In the genomic region with DNA sequence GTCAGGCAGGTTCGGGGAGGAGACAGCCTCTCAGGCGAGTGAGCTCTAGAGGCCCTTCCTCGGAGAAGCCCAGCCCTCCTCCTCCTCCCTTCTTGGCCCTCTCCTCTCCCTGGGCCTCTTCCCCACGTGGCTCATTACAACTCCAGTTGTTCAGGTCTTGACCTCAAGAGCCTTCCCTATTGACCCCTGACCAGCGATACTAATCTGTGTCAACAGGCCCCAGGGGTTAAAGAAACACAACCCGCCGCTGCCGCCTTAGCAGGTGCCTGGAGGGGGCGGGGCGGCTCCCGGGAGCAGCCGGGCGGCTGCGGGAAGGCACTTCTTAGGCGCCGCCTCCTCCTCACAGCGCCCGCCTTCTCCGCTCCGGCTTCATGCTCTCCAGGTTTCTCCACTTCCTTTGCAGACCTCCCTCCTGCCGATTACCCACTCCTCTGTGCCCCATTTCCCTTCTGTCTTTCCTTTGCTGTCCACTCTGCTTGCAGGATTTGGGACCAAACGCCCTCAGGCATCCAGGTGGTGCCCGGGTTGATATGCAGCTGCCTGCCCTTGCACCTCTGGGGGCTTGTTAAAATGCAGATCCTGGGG, we compare ENCODE assay signal across 8 cellular contexts. TPM values are rescaled to one million over a fixed set of nuclear protein-coding genes. Genes with fewer than 3 reads are reported as not detected.
DNase-seq lines count a peak whose midpoint lies in the region; ATAC-seq, FAIRE-seq and TF ChIP-seq lines count a peak whose summit lies in the region.

No MANE protein-coding gene starts in this region.

- peak; percentile 81 for FAIRE-seq in A204.1 (lab: Jason Lieb, UNC)

- H3K9me3 ChIP-seq in endodermal cell (ENCODE audit: control insufficient read depth, low read length), result no peaks in the 10 kb centered on the region

- H3K4me3 Mint-ChIP-seq in HFFc6 (no peak overlapping the region), endodermal cell (peak overlapping the region; percentile 20), nephron (peak overlapping the region; percentile 48 to 65 (median 61))

- no peak for DNase-seq in HFFc6
- peak; percentile 93 for DNase-seq in endodermal cell
- no peak for DNase-seq in GOT3 (lab: John Stamatoyannopoulos, UW)
- no peak for DNase-seq in GM19240 (ENCODE audit: insufficient read length, low spot score)

- WGBS in endodermal cell (ENCODE audit: insufficient coverage in 1 of 2, insufficient read length in 1 of 2), 2 experiments, result 2% methylated on average over 13 to 23 of the region's 23 CpGs

- no peak overlapping the region for H3K9ac ChIP-seq in endodermal cell (ENCODE audit: extremely low read depth, low read length, poor library complexity, severe bottlenecking)

- H3K4me1 Mint-ChIP-seq in HFFc6 (ENCODE audit: low read depth) (peaks cover 77% of the 10 kb centered on the region), endodermal cell (peaks cover 26% of the 10 kb centered on the region), nephron (peaks cover 70% of the 10 kb centered on the region)

- H3K4me3 ChIP-seq in endodermal cell (ENCODE audit: low read length), result peak overlapping the region; percentile 1

- H3K36me3 ChIP-seq in endodermal cell (ENCODE audit: control insufficient read depth, insufficient read depth, low read length), result no peaks in the 10 kb centered on the region

- H3K27me3 ChIP-seq in endodermal cell (ENCODE audit: control insufficient read depth, insufficient read depth, low read length, poor library complexity, severe bottlenecking), result peaks cover 91% of the 10 kb centered on the region

- no peak for ATAC-seq in GM21619 (IDR thresholded peaks at IDR 0.05; ENCODE audit: unreplicated experiment)

- H3K27ac Mint-ChIP-seq in HFFc6 (peak overlapping the region; percentile 98), endodermal cell (no peak overlapping the region), nephron (peak overlapping the region; percentile 51 to 99 (median 60))

- H3K27ac ChIP-seq in endodermal cell (ENCODE audit: low read depth, low read length), result no peak overlapping the region

- no peaks in the 10 kb centered on the region for H3K9me3 Mint-ChIP-seq in HFFc6
- no peaks in the 10 kb centered on the region for H3K9me3 Mint-ChIP-seq in endodermal cell
- no peaks in the 10 kb centered on the region for H3K9me3 Mint-ChIP-seq in nephron

- H3K27me3 Mint-ChIP-seq in HFFc6 (ENCODE audit: insufficient read depth) (no peaks in the 10 kb centered on the region; the same call in 1 of the 2 replicates), endodermal cell (ENCODE audit: insufficient read depth) (peaks cover 93% of the 10 kb centered on the region), nephron (ENCODE audit: low read depth) (peaks cover 58% of the 10 kb centered on the region)

- H3K36me3 Mint-ChIP-seq in HFFc6 (ENCODE audit: low read depth), result peaks cover 14% of the 10 kb centered on the region
- H3K36me3 Mint-ChIP-seq in endodermal cell (ENCODE audit: low read depth), result no peaks in the 10 kb centered on the region
- H3K36me3 Mint-ChIP-seq in nephron (ENCODE audit: low read depth), result peaks cover 4% of the 10 kb centered on the region

- peaks cover 34% of the 10 kb centered on the region for H3K4me1 ChIP-seq in endodermal cell (ENCODE audit: control insufficient read depth, insufficient read depth, low read length)

- no peak for TF ChIP-seq CTCF in HFFc6 (IDR thresholded peaks at IDR 0.05)
- no peak for TF ChIP-seq CTCF in endodermal cell (conservative IDR thresholded peaks at IDR 0.05)
- TF ChIP-seq CTCF in nephron (IDR thresholded peaks at IDR 0.05; ENCODE audit: unreplicated experiment in 3 of 3), result no peak

TF ChIP-seq in PFSK-1, 5 proteins besides CTCF, POLR2A, EP300 and RAD21:
- TF ChIP-seq POLR2AphosphoS5 (IDR thresholded peaks at IDR 0.05; ENCODE audit: low read depth, low read length) (no peak), SIN3A (IDR thresholded peaks at IDR 0.05; ENCODE audit: borderline replicate concordance, insufficient read depth, low read length) (0 out of 2 replicates have a peak, but pooled peaks have one; percentile 54), FOXP2 (optimal IDR thresholded peaks at IDR 0.05; ENCODE audit: borderline replicate concordance, extremely low read depth, extremely low read length, insufficient read depth) (no peak), TAF1 (IDR thresholded peaks at IDR 0.05; ENCODE audit: borderline replicate concordance, insufficient read depth, low read length) (no peak)
- TF ChIP-seq, protein P1, sequence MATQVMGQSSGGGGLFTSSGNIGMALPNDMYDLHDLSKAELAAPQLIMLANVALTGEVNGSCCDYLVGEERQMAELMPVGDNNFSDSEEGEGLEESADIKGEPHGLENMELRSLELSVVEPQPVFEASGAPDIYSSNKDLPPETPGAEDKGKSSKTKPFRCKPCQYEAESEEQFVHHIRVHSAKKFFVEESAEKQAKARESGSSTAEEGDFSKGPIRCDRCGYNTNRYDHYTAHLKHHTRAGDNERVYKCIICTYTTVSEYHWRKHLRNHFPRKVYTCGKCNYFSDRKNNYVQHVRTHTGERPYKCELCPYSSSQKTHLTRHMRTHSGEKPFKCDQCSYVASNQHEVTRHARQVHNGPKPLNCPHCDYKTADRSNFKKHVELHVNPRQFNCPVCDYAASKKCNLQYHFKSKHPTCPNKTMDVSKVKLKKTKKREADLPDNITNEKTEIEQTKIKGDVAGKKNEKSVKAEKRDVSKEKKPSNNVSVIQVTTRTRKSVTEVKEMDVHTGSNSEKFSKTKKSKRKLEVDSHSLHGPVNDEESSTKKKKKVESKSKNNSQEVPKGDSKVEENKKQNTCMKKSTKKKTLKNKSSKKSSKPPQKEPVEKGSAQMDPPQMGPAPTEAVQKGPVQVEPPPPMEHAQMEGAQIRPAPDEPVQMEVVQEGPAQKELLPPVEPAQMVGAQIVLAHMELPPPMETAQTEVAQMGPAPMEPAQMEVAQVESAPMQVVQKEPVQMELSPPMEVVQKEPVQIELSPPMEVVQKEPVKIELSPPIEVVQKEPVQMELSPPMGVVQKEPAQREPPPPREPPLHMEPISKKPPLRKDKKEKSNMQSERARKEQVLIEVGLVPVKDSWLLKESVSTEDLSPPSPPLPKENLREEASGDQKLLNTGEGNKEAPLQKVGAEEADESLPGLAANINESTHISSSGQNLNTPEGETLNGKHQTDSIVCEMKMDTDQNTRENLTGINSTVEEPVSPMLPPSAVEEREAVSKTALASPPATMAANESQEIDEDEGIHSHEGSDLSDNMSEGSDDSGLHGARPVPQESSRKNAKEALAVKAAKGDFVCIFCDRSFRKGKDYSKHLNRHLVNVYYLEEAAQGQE (IDR thresholded peaks at IDR 0.05; ENCODE audit: insufficient read depth in 1 of 2, low read depth in 2 of 2, low read length in 2 of 2), result peak in 1 of 2 experiments; percentile 58; a peak in 1 of 4 replicates
TF ChIP-seq in PFSK-1: peak in this region for 2.

RNA-seq across cellular contexts. Expression of a gene that starts 51.0 kb away (rescaled TPM):
- total RNA-seq in HFFc6 (2021; fragmentation: NEBNext Ultra II Directional; extraction: Animal tissue kit (Norgen Biotek cat#: 25700)), result 1 to 10 TPM; 1.5 to 5.1 (median 4.2) TPM
- polyA plus RNA-seq in PFSK-1 (2012; ENCODE audit: insufficient read length, low read depth), result 0.31 TPM
- 1 to 10 TPM; 1.9 to 2.0 TPM for total RNA-seq in endodermal cell
- 1.00 TPM for polyA plus RNA-seq in endodermal cell (2013, experiment 1 of 2)
- 1.1 TPM for polyA plus RNA-seq in endodermal cell (2013, experiment 2 of 2)

RNA-seq across cellular contexts. Expression of a gene that starts 56.4 kb away (rescaled TPM):
- 100 to 1,000 TPM; 129 to 161 (median 142) TPM for total RNA-seq in HFFc6 (2021; fragmentation: NEBNext Ultra II Directional; extraction: Animal tissue kit (Norgen Biotek cat#: 25700))
- polyA plus RNA-seq in PFSK-1 (2012; ENCODE audit: insufficient read length, low read depth), result 22.2 TPM
- under 1 TPM; 0.22 to 0.40 TPM for total RNA-seq in endodermal cell
- polyA plus RNA-seq in endodermal cell (2013, experiment 1 of 2), result 0.93 TPM
- 0.70 TPM for polyA plus RNA-seq in endodermal cell (2013, experiment 2 of 2)

Comparison
In these comparisons a context has a peak if more than half of its experiments do, and no peak if none do; other contexts are left out.
1. RNA of a gene that starts 56.4 kb away (total RNA-seq): 129 to 161 TPM in HFFc6; 0.22 to 0.40 TPM in endodermal cell; every median in the first group is over 10 times any median in the second.